In genomic region chr1:22323846-22324504, GRCh38 we compare ENCODE assay signal across 12 cellular contexts.
DNase-seq lines count a peak whose midpoint lies in the region; ATAC-seq lines count a peak whose summit lies in the region.
"Had no signal": no experiment of that assay in that cellular context is flagged by ENCODE, and none has a peak within 500 bp of the region (broad histone marks: within the 10 kb centered on the region; RNA-seq: fewer than 3 reads in every experiment).

No MANE protein-coding gene starts in this region.

- DNase-seq in DMS79 treated with DMSO at 0.1 percent for 48 hours (lab: John Stamatoyannopoulos, UW) (peak; percentile 8), DMS79 (lab: John Stamatoyannopoulos, UW) (no peak), left lobe of liver (ENCODE audit: low spot score) (peak; percentile 18), SIG-M5 (lab: John Stamatoyannopoulos, UW) (no peak), amniotic stem cell (lab: John Stamatoyannopoulos, UW) (no peak)
- DNase-seq in activated CD4-positive, CD25-positive, alpha-beta regulatory T cell treated with anti-CD3 and anti-CD28 coated beads, Interleukin-2, amount 50 U/mL, for 72 hours: peak; percentile 5
- no peak for DNase-seq in activated CD4-positive, CD25-positive, alpha-beta regulatory T cell (lab: John Stamatoyannopoulos, UW)
- DNase-seq: COR-L47, NCI-H524 treated with DMSO at 0.1 percent for 48 hours, T-helper 17 cell had no signal

- ATAC-seq in left lobe of liver: no peak
- no peak for ATAC-seq in GM18498 (IDR thresholded peaks at IDR 0.05; ENCODE audit: unreplicated experiment)
- ATAC-seq: Right ventricle myocardium inferior, T-helper 17 cell had no signal

Comparison
In these comparisons a context has a peak if more than half of its experiments do, and no peak if none do; other contexts are left out.
1. DNase-seq: peak in DMS79 treated with DMSO at 0.1 percent for 48 hours (single experiment), activated CD4-positive, CD25-positive, alpha-beta regulatory T cell treated with anti-CD3 and anti-CD28 coated beads, Interleukin-2, amount 50 U/mL, for 72 hours (single experiment) and left lobe of liver (single experiment); none in DMS79 (single experiment), activated CD4-positive, CD25-positive, alpha-beta regulatory T cell (0 of 4), SIG-M5 (single experiment) and amniotic stem cell (single experiment).